Comparison of ENCODE assay signal across 10 cellular contexts in the genomic region with DNA sequence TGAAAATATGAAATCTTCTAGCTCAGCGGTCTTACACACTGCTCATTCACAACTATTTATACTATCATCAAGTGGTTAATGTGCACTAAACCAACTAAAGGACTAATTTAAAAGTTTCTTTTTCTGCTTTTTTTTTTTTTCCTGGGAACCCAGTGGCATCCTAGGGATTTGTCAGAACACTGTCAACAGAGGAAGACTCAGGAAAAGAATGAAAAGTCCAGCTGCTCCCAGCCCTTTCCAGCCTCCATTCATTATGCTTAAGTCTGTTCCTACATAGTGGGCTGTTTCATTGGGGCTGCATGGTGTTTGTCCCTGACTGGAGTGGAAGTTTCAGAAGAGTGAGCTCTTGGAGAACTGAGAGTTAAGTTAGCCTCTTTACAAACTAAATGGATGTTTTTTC.
"Had no signal": no experiment of that assay in that cellular context is flagged by ENCODE, and none has a peak within 500 bp of the region (broad histone marks: within the 10 kb centered on the region; RNA-seq: fewer than 3 reads in every experiment).

No MANE protein-coding gene starts in this region.

- H3K27me3 ChIP-seq: vagina had no signal

- H3K27ac ChIP-seq: parathyroid adenoma, vagina had no signal

- H3K36me3 Mint-ChIP-seq: immature natural killer cell had no signal

- ATAC-seq: activated CD4-positive, alpha-beta T cell treated with anti-CD3 and anti-CD28 coated beads for 36 hours; activated CD8-positive, alpha-beta T cell treated with anti-CD3 and anti-CD28 coated beads for 36 hours had no signal

- DNase-seq: activated CD4-positive, alpha-beta T cell treated with anti-CD3 and anti-CD28 coated beads for 36 hours; activated CD8-positive, alpha-beta memory T cell treated with anti-CD3 and anti-CD28 coated beads, Interleukin-2, amount 50 U/mL, for 4 hours; activated CD8-positive, alpha-beta T cell treated with anti-CD3 and anti-CD28 coated beads for 36 hours; activated naive CD4-positive, alpha-beta T cell treated with Interleukin-2 at 50 U/mL for 16 hours; immature natural killer cell; retina; small intestine; T-helper 1 cell had no signal

- H3K9me3 ChIP-seq: vagina had no signal

- H3K4me3 ChIP-seq: vagina had no signal

- H3K4me3 Mint-ChIP-seq: activated CD4-positive, alpha-beta T cell treated with anti-CD3 and anti-CD28 coated beads for 36 hours; activated CD8-positive, alpha-beta T cell treated with anti-CD3 and anti-CD28 coated beads for 36 hours; immature natural killer cell had no signal

- H3K36me3 ChIP-seq: vagina had no signal

- H2AFZ ChIP-seq: parathyroid adenoma had no signal

- H3K27me3 Mint-ChIP-seq: activated CD4-positive, alpha-beta T cell treated with anti-CD3 and anti-CD28 coated beads for 36 hours; activated CD8-positive, alpha-beta T cell treated with anti-CD3 and anti-CD28 coated beads for 36 hours had no signal

- H3K27ac Mint-ChIP-seq: activated CD4-positive, alpha-beta T cell treated with anti-CD3 and anti-CD28 coated beads for 36 hours; activated CD8-positive, alpha-beta T cell treated with anti-CD3 and anti-CD28 coated beads for 36 hours; immature natural killer cell had no signal

- H3K4me1 Mint-ChIP-seq: activated CD4-positive, alpha-beta T cell treated with anti-CD3 and anti-CD28 coated beads for 36 hours; immature natural killer cell had no signal

- H3K79me2 ChIP-seq: parathyroid adenoma had no signal

- H3K9ac ChIP-seq: parathyroid adenoma had no signal
